ENCODE assay signal across 1 cellular context in genomic region chr1:60849401-60849800, GRCh38.
TF ChIP-seq lines count a peak whose summit lies in the region.

No MANE protein-coding gene starts in this region.

TF ChIP-seq in K562, 482 proteins besides CTCF, POLR2A, EP300 and RAD21 (continued from another document):
- TF ChIP-seq ZNF512 (tag; IDR thresholded peaks at IDR 0.05), result peak; percentile 9; the same call in 1 of the 2 replicates
